Comparison of ENCODE assay signal across 2 cellular contexts in the genomic region with DNA sequence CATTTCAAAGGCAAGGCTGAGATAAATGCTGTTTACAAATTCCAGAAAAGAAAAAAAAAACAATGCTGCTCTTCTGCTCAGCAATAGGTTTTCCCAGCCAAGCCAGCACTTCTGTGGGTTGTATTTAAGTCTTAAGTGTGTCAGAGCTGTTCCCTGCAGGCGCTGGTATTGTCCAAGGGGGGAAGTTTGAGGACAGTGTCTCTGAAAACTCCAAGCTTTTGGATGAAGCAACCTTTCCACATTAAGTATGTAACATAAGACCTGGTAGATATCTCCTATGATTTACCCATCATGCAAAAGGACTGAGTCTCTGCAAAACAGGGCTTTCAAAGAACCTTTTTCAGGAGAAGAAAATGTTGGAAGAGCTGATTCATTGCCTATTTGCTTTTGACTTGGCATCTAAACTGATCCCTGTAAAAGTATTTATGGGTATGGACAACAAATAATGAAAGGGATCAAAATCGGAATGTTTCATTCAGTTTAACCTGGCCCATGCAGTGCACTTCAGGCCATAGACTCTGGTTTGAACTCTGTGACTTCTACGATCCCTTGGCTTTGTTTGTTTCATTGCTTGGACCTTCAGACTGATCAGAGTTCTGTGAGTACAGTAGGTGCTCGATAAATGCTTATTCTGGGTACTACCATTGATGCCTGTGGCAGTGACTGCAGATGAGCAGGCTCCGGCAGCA.
TF ChIP-seq lines count a peak whose summit lies in the region.

No MANE protein-coding gene starts in this region.

TF ChIP-seq in liver, 16 proteins besides CTCF, POLR2A, EP300 and RAD21:
- TF ChIP-seq RXRA (IDR thresholded peaks at IDR 0.05) (peak in 1 of 2 donors; percentile 81), YY1 (IDR thresholded peaks at IDR 0.05) (no peak), HNF4A (conservative IDR thresholded peaks at IDR 0.05) (peak; percentile 7 to 48), NR2F2 (IDR thresholded peaks at IDR 0.05) (no peak)

TF ChIP-seq in HepG2, 621 proteins besides CTCF, POLR2A, EP300 and RAD21:
- no peak for TF ChIP-seq SMC3 (IDR thresholded peaks at IDR 0.05; ENCODE audit: low read length)
TF ChIP-seq in HepG2: peak in this region for 0.
